In the genomic region with DNA sequence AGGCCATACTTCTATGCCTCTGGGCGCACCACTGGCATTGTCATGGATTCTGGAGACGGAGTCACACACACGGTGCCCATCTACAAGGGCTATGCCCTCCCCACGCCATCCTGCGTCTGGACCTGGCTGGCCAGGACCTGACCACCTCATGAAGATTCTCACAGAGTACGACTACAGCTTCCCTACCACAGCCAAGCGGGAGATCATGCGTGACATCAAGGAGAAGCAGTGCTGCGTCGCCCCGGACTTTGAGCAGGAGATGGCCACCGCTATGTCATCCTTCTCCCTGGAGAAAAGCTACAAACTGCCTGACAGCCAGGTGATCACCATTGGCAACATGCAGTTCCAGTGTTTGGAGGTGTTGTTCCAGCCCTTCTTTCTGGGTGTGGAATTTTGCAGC, we compare ENCODE assay signal across 23 cellular contexts. TPM values are rescaled to one million over a fixed set of nuclear protein-coding genes. Genes with fewer than 3 reads are reported as not detected.
DNase-seq lines count a peak whose midpoint lies in the region; ATAC-seq, FAIRE-seq and TF ChIP-seq lines count a peak whose summit lies in the region.
"Had no signal": no experiment of that assay in that cellular context is flagged by ENCODE, and none has a peak within 500 bp of the region (broad histone marks: within the 10 kb centered on the region; RNA-seq: fewer than 3 reads in every experiment).

No MANE protein-coding gene starts in this region.

- H3K18ac ChIP-seq in neuronal stem cell (ENCODE audit: low read length): no peak overlapping the region

- H4K20me1 ChIP-seq in GM12878 (ENCODE audit: control insufficient read depth, insufficient read depth): no peaks in the 10 kb centered on the region
- H4K20me1 ChIP-seq in MM.1S (ENCODE audit: insufficient read depth, low read length): no peaks in the 10 kb centered on the region

- TF ChIP-seq EP300 in GM12878 (IDR thresholded peaks at IDR 0.05; ENCODE audit: borderline replicate concordance in 1 of 2, control insufficient read depth in 1 of 2, low read depth in 2 of 2, low read length in 2 of 2): no peak

- peaks cover 21% of the 10 kb centered on the region for H3K36me3 Mint-ChIP-seq in T-helper 17 cell (ENCODE audit: low read depth)

- no TSS peak for BruUV-seq in GM12878 (replicated peaks; lab: Mats Ljungman, UMichigan)

- TF ChIP-seq RAD21 in GM12878 (IDR thresholded peaks at IDR 0.05; ENCODE audit: insufficient read depth, low read depth, low read length): no peak

- no peak overlapping the region for H2BK120ac ChIP-seq in neuronal stem cell (ENCODE audit: low read depth, low read length)

- H4K8ac ChIP-seq in neuronal stem cell (ENCODE audit: low read depth, low read length): no peak overlapping the region

- no peak overlapping the region for H3K4ac ChIP-seq in neuronal stem cell (ENCODE audit: low read length)

- H3K4me1 ChIP-seq in right atrium auricular region (no peaks in the 10 kb centered on the region), GM12878 (ENCODE audit: control insufficient read depth, insufficient read depth, low read length) (peaks cover 7% of the 10 kb centered on the region; the same call in 1 of the 2 replicates), neuronal stem cell (ENCODE audit: control insufficient read depth in 2 of 2, insufficient read depth in 1 of 2, low read depth in 1 of 2, low read length in 2 of 2) (no peaks in the 10 kb centered on the region), MM.1S (ENCODE audit: low read length) (peaks cover 36% of the 10 kb centered on the region)
- H3K4me1 ChIP-seq: BE2C, HAP-1 had no signal

- H3K79me1 ChIP-seq in neuronal stem cell (ENCODE audit: low read depth, low read length): no peaks in the 10 kb centered on the region

- H3K9ac ChIP-seq in GM12878 (ENCODE audit: control insufficient read depth, insufficient read depth, low read length) (no peak overlapping the region), neuronal stem cell (ENCODE audit: low read depth, low read length, poor library complexity) (no peak overlapping the region), MM.1S (ENCODE audit: low read length) (no peak overlapping the region)
- H3K9ac ChIP-seq: GM23248 had no signal

- no peak overlapping the region for H3K4me2 ChIP-seq in GM12878 (ENCODE audit: control insufficient read depth, insufficient read depth)
- no peak overlapping the region for H3K4me2 ChIP-seq in neuronal stem cell (ENCODE audit: insufficient read depth, low read length, poor library complexity, severe bottlenecking)
- no peak overlapping the region for H3K4me2 ChIP-seq in MM.1S (ENCODE audit: low read depth, low read length)

- peaks cover 10% of the 10 kb centered on the region for H3K4me1 Mint-ChIP-seq in T-helper 17 cell

- H3K27ac Mint-ChIP-seq in T-helper 17 cell: no peak overlapping the region
- H3K27ac Mint-ChIP-seq: CD4-positive, CD25-positive, alpha-beta regulatory T cell; CD8-positive, alpha-beta memory T cell had no signal

- H3K4me3 Mint-ChIP-seq in T-helper 17 cell: peak overlapping the region; percentile 19
- H3K4me3 Mint-ChIP-seq: CD4-positive, CD25-positive, alpha-beta regulatory T cell; CD8-positive, alpha-beta memory T cell had no signal

- H3K4me3 ChIP-seq in right atrium auricular region (no peak overlapping the region), GM12878 (no peak overlapping the region), neuronal stem cell (ENCODE audit: low read length in 2 of 2) (no peak overlapping the region), MM.1S (ENCODE audit: low read length) (no peak overlapping the region)
- H3K4me3 ChIP-seq: GM23248, HAP-1 had no signal

- no peak overlapping the region for H3K27ac ChIP-seq in right atrium auricular region
- no peak overlapping the region for H3K27ac ChIP-seq in GM12878 (ENCODE audit: control insufficient read depth, insufficient read depth)
- H3K27ac ChIP-seq in neuronal stem cell (replicated peaks; ENCODE audit: low read length): no peak overlapping the region
- H3K27ac ChIP-seq in MM.1S (ENCODE audit: low read length): no peak overlapping the region
- H3K27ac ChIP-seq: GM23248 had no signal

- H3K36me3 ChIP-seq in right atrium auricular region (peaks cover 43% of the 10 kb centered on the region), GM12878 (ENCODE audit: control insufficient read depth in 2 of 2, insufficient read depth in 2 of 2, low read length in 1 of 2) (peaks cover 19 to 24% of the 10 kb centered on the region in 2 experiments; a peak in 3 of 4 replicates), neuronal stem cell (replicated peaks in 1 of 2; ENCODE audit: control insufficient read depth in 2 of 2, insufficient read depth in 2 of 2, low read length in 2 of 2) (peaks cover 39 to 83% of the 10 kb centered on the region in 2 donors), MM.1S (replicated peaks; ENCODE audit: insufficient read depth, low read length) (no peaks in the 10 kb centered on the region)
- H3K36me3 ChIP-seq: BE2C had no signal

- no peak overlapping the region for H2BK12ac ChIP-seq in neuronal stem cell (ENCODE audit: low read length)

- no peak overlapping the region for H4K91ac ChIP-seq in neuronal stem cell (ENCODE audit: low read depth, low read length, poor library complexity)

- H2BK5ac ChIP-seq in neuronal stem cell (ENCODE audit: low read length): no peak overlapping the region

- no peaks in the 10 kb centered on the region for H3K27me3 ChIP-seq in right atrium auricular region
- H3K27me3 ChIP-seq in GM12878 (replicated peaks in 1 of 2; ENCODE audit: control insufficient read depth in 2 of 2, insufficient read depth in 2 of 2, low read length in 1 of 2): no peaks in the 10 kb centered on the region
- H3K27me3 ChIP-seq in neuronal stem cell (ENCODE audit: control insufficient read depth in 3 of 3, insufficient read depth in 3 of 3, low read depth in 1 of 3, low read length in 3 of 3): no peaks in the 10 kb centered on the region
- no peaks in the 10 kb centered on the region for H3K27me3 ChIP-seq in MM.1S (replicated peaks; ENCODE audit: insufficient read depth, low read length)
- H3K27me3 ChIP-seq: BE2C had no signal

- H3K9me3 ChIP-seq in right atrium auricular region (no peaks in the 10 kb centered on the region), T-helper 17 cell (ENCODE audit: control insufficient read depth, low read length, poor library complexity, severe bottlenecking) (no peaks in the 10 kb centered on the region), GM12878 (replicated peaks; ENCODE audit: control insufficient read depth, insufficient read depth, low read length) (no peaks in the 10 kb centered on the region), neuronal stem cell (replicated peaks in 1 of 2; ENCODE audit: control insufficient read depth in 2 of 2, insufficient read depth in 1 of 2, low read depth in 1 of 2, low read length in 2 of 2) (no peaks in the 10 kb centered on the region), MM.1S (replicated peaks; ENCODE audit: insufficient read depth, low read length) (no peaks in the 10 kb centered on the region)
- H3K9me3 ChIP-seq: BE2C, HAP-1 had no signal

- H3K14ac ChIP-seq in neuronal stem cell (ENCODE audit: low read length): no peak overlapping the region

- POLR2A ChIA-PET in GM12878 (lab: Charles Lee): no interaction called here

- H3F3A ChIP-seq in MM.1S (ENCODE audit: insufficient read depth, low read length): peaks cover 19% of the 10 kb centered on the region

- H3K9me2 ChIP-seq in MM.1S (replicated peaks; ENCODE audit: insufficient read depth, low read length): no peaks in the 10 kb centered on the region

- TF ChIP-seq CTCF in right atrium auricular region (IDR thresholded peaks at IDR 0.05) (no peak), GM12878 (IDR thresholded peaks at IDR 0.05 in 2 of 3, conservative IDR thresholded peaks at IDR 0.05 in 1 of 3; ENCODE audit: control insufficient read depth in 2 of 3, extremely low read depth in 1 of 3, insufficient read depth in 1 of 3, low read depth in 3 of 3, low read length in 3 of 3) (no peak), MM.1S (IDR thresholded peaks at IDR 0.05; ENCODE audit: low read length) (no peak)

- 97% methylated on average over 12 of the region's 12 CpGs for WGBS in GM12878 (ENCODE audit: insufficient coverage, insufficient replicate concordance, low lambda C conversion rate, missing lambda C conversion rate)
- WGBS in neuronal stem cell (ENCODE audit: extremely low coverage in 2 of 2, insufficient read length in 2 of 2, insufficient replicate concordance in 1 of 2), 2 donors: no CpG with 5 or more reads among the region's 12 CpGs

- no peak for FAIRE-seq in GM12878 (lab: Jason Lieb, UNC)
- FAIRE-seq: A204.1, GM19239 had no signal

- peak overlapping the region; percentile 3 for H3K23ac ChIP-seq in neuronal stem cell (ENCODE audit: low read depth, low read length, poor library complexity)

- RAD21 ChIA-PET in GM12878 (lab: Charles Lee; ENCODE audit: unreplicated experiment): no interaction called here

- H2AK5ac ChIP-seq in neuronal stem cell (ENCODE audit: low read depth, low read length): no peak overlapping the region

- intact Hi-C loops in left ventricle myocardium superior (cut with micrococcal nuclease) (no loop called here), GM12878 (cut with micrococcal nuclease; ENCODE audit: unreplicated experiment) (no loop called here)

- TF ChIP-seq POLR2A in GM12878 (IDR thresholded peaks at IDR 0.05; ENCODE audit: low read depth, low read length): 0 out of 2 replicates have a peak, but pooled peaks have one; percentile 17

- in situ Hi-C loops in GM12878 (cut with MboI): no loop called here

- no peaks in the 10 kb centered on the region for H3K79me2 ChIP-seq in GM12878 (ENCODE audit: control insufficient read depth, insufficient read depth, low read length)
- H3K79me2 ChIP-seq in MM.1S (ENCODE audit: low read length): peaks cover 29% of the 10 kb centered on the region

- SMC1A ChIA-PET in GM12878 (lab: Charles Lee; ENCODE audit: uncharacterized antibody, unreplicated experiment): no interaction called here

- no peak for ATAC-seq in left ventricle myocardium superior
- no peak for ATAC-seq in T-helper 17 cell
- ATAC-seq in GM12878: no peak

- CTCF ChIA-PET in GM12878 (lab: Yijun Ruan, JAX): interaction anchor here (1.1 kb wide), 1 partner anchor 8 kb away, joined by 3 read pairs; no protein-coding TSS in a partner anchor

- no peak overlapping the region for H2BK15ac ChIP-seq in neuronal stem cell (ENCODE audit: low read length)

- H3K27me3 Mint-ChIP-seq in T-helper 17 cell: no peaks in the 10 kb centered on the region
- H3K27me3 Mint-ChIP-seq: CD4-positive, CD25-positive, alpha-beta regulatory T cell; CD8-positive, alpha-beta memory T cell had no signal

- H2AFZ ChIP-seq in GM12878 (ENCODE audit: control insufficient read depth, low read depth, low read length) (no peak overlapping the region), neuronal stem cell (ENCODE audit: low read length) (no peak overlapping the region), MM.1S (ENCODE audit: low read length) (no peak overlapping the region)
- H2AFZ ChIP-seq: GM23248 had no signal

- DNase-seq in right atrium auricular region (ENCODE audit: low spot score) (peak; percentile 54), left ventricle myocardium superior (no peak), T-helper 17 cell (no peak), GM12878 (ENCODE audit: low read depth, low spot score) (no peak), neuronal stem cell (ENCODE audit: low spot score) (no peak), NCI-H1105 (lab: John Stamatoyannopoulos, UW) (no peak), MM.1S (no peak)
- DNase-seq: ACHN; BE2C; C1 segment of cervical spinal cord; CD4-positive, CD25-positive, alpha-beta regulatory T cell; CD8-positive, alpha-beta memory T cell; COR-L47; DMS 273 treated with DMSO at 0.1 percent for 48 hours; DMS53; DND-41; EL; GM23248 had no signal

RNA-seq across cellular contexts. Expression of a gene that starts 23.8 kb away (rescaled TPM):
- total RNA-seq in right atrium auricular region (1 to 10 TPM in 1 of 2 donors, under 1 TPM in 1; 0.83 to 4.6 TPM), left ventricle myocardium superior (4.1 TPM), T-helper 17 cell (under 1 TPM in 1 of 2 donors, not detected in 1; 0.32 TPM), GM12878 (2014; rRNA removed) (not detected in 2 replicates), GM12878 (2014; rRNA removed; fragmentation: Illumina TruSeq; extraction: Trizol) (not detected in 2 replicates), GM12878 (2021) (not detected in 2 replicates)
- 0.48 TPM in 1 of 2 replicates, not detected in the other for total RNA-seq in GM12878 (2013; cell fraction: nucleolus; rRNA removed)
- polyA plus RNA-seq in GM12878 (2011; ENCODE audit: low read depth): not detected
- polyA plus RNA-seq in GM12878 (2011; rRNA removed) (0.06 and 0.07 TPM in 2 replicates), GM12878 (2014; fragmentation: Illumina TruSeq; extraction: Trizol) (not detected in 2 replicates), GM12878 (2014; fragmentation: Nextera tagmentation; extraction: Ambion mirVana) (not detected), GM12878 (2014; rRNA removed) (not detected in 2 replicates), GM12878 (2016; fragmentation: Nextera tagmentation; extraction: Ambion mirVana) (not detected)
- 0.03 TPM in 1 of 2 replicates, not detected in the other for polyA plus RNA-seq in GM12878 (2011; cell fraction: cytosol; rRNA removed)
- polyA plus RNA-seq in GM12878 (2011; cell fraction: nucleus; rRNA removed): 0.38 and 1.1 TPM in 2 replicates
- polyA plus RNA-seq in GM12878 (2012): 0.28 and 0.65 TPM in 2 replicates
- not detected in 2 replicates for polyA minus RNA-seq in GM12878 (2011; rRNA and poly(A)+ RNA removed)
- not detected in 2 replicates for polyA minus RNA-seq in GM12878 (2011; cell fraction: cytosol; rRNA and poly(A)+ RNA removed)
- 0.36 TPM in 1 of 2 replicates, not detected in the other for polyA minus RNA-seq in GM12878 (2011; cell fraction: nucleus; rRNA and poly(A)+ RNA removed)
- 4.8 TPM for polyA plus RNA-seq in neuronal stem cell (2013, experiment 1 of 2)
- polyA plus RNA-seq in neuronal stem cell (2013, experiment 2 of 2): 3.8 TPM
- total RNA-seq: CD4-positive, CD25-positive, alpha-beta regulatory T cell; G401 had no signal
- polyA plus RNA-seq: CD4-positive, CD25-positive, alpha-beta regulatory T cell; CD8-positive, alpha-beta memory T cell had no signal

RNA-seq across cellular contexts. Expression of a gene that starts 42.3 kb away (rescaled TPM):
- total RNA-seq in right atrium auricular region: under 1 TPM in 1 of 2 donors, not detected in 1; 0.20 TPM
- total RNA-seq in left ventricle myocardium superior: 0.25 TPM
- under 1 TPM; 0.22 to 0.68 TPM for total RNA-seq in T-helper 17 cell
- 0.48 TPM in 1 of 2 replicates, not detected in the other for total RNA-seq in GM12878 (2013; cell fraction: nucleolus; rRNA removed)
- total RNA-seq in GM12878 (2014; rRNA removed): not detected in 2 replicates
- total RNA-seq in GM12878 (2014; rRNA removed; fragmentation: Illumina TruSeq; extraction: Trizol): not detected in 2 replicates
- not detected in 2 replicates for total RNA-seq in GM12878 (2021)
- polyA plus RNA-seq in GM12878 (2011; ENCODE audit: low read depth): not detected
- 0.04 and 0.10 TPM in 2 replicates for polyA plus RNA-seq in GM12878 (2011; rRNA removed)
- polyA plus RNA-seq in GM12878 (2011; cell fraction: cytosol; rRNA removed): 0.03 and 0.06 TPM in 2 replicates
- 0.07 TPM in 1 of 2 replicates, not detected in the other for polyA plus RNA-seq in GM12878 (2011; cell fraction: nucleus; rRNA removed)
- polyA plus RNA-seq in GM12878 (2012): not detected in 2 replicates
- polyA plus RNA-seq in GM12878 (2014; fragmentation: Illumina TruSeq; extraction: Trizol): 0.04 TPM in 1 of 2 replicates, not detected in the other
- not detected for polyA plus RNA-seq in GM12878 (2014; fragmentation: Nextera tagmentation; extraction: Ambion mirVana)
- polyA plus RNA-seq in GM12878 (2014; rRNA removed): 0.08 TPM in 1 of 2 replicates, not detected in the other
- not detected for polyA plus RNA-seq in GM12878 (2016; fragmentation: Nextera tagmentation; extraction: Ambion mirVana)
- not detected in 2 replicates for polyA minus RNA-seq in GM12878 (2011; rRNA and poly(A)+ RNA removed)
- not detected in 2 replicates for polyA minus RNA-seq in GM12878 (2011; cell fraction: cytosol; rRNA and poly(A)+ RNA removed)
- polyA minus RNA-seq in GM12878 (2011; cell fraction: nucleus; rRNA and poly(A)+ RNA removed): not detected in 2 replicates
- 0.24 TPM for polyA plus RNA-seq in neuronal stem cell (2013, experiment 1 of 2)
- 0.10 TPM for polyA plus RNA-seq in neuronal stem cell (2013, experiment 2 of 2)
- total RNA-seq: CD8-positive, alpha-beta memory T cell; G401; GM23248; H4 had no signal
- polyA plus RNA-seq: CD4-positive, CD25-positive, alpha-beta regulatory T cell; CD8-positive, alpha-beta memory T cell; GM23248 had no signal

RNA-seq across cellular contexts. Expression of a gene that starts 42.6 kb away (rescaled TPM):
- total RNA-seq in right atrium auricular region (100 to 1,000 TPM in 1 of 2 donors, 10 to 100 TPM in 1; 88.6 to 116 TPM), left ventricle myocardium superior (130 TPM), T-helper 17 cell (100 to 1,000 TPM in 1 of 2 donors, 10 to 100 TPM in 1; 97.6 to 114 TPM), GM12878 (2014; rRNA removed) (30.2 and 32.9 TPM in 2 replicates), GM12878 (2014; rRNA removed; fragmentation: Illumina TruSeq; extraction: Trizol) (35.2 and 35.8 TPM in 2 replicates), GM12878 (2021) (156 and 167 TPM in 2 replicates)
- 68.6 and 72.2 TPM in 2 replicates for total RNA-seq in GM12878 (2013; cell fraction: nucleolus; rRNA removed)
- 60.4 TPM for polyA plus RNA-seq in GM12878 (2011; ENCODE audit: low read depth)
- polyA plus RNA-seq in GM12878 (2011; rRNA removed) (29.3 and 45.9 TPM in 2 replicates), GM12878 (2014; fragmentation: Illumina TruSeq; extraction: Trizol) (68.1 and 171 TPM in 2 replicates), GM12878 (2014; fragmentation: Nextera tagmentation; extraction: Ambion mirVana) (10 to 100 TPM; 14.2 to 14.4 TPM), GM12878 (2014; rRNA removed) (27.3 and 35.1 TPM in 2 replicates), GM12878 (2016; fragmentation: Nextera tagmentation; extraction: Ambion mirVana) (100 to 1,000 TPM; 159 to 173 TPM)
- 46.6 and 163 TPM in 2 replicates for polyA plus RNA-seq in GM12878 (2011; cell fraction: cytosol; rRNA removed)
- 76.8 and 77.5 TPM in 2 replicates for polyA plus RNA-seq in GM12878 (2011; cell fraction: nucleus; rRNA removed)
- 96.7 and 104 TPM in 2 replicates for polyA plus RNA-seq in GM12878 (2012)
- polyA minus RNA-seq in GM12878 (2011; rRNA and poly(A)+ RNA removed): 45.8 and 52.1 TPM in 2 replicates
- polyA minus RNA-seq in GM12878 (2011; cell fraction: cytosol; rRNA and poly(A)+ RNA removed): 21.9 and 37.1 TPM in 2 replicates
- polyA minus RNA-seq in GM12878 (2011; cell fraction: nucleus; rRNA and poly(A)+ RNA removed): 18.9 and 34.3 TPM in 2 replicates
- polyA plus RNA-seq in neuronal stem cell (2013, experiment 1 of 2): 45.1 TPM
- 43.2 TPM for polyA plus RNA-seq in neuronal stem cell (2013, experiment 2 of 2)
